13 cellular contexts compared by ENCODE assay signal in genomic region chr9:128898382-128898781, GRCh38. TPM values are rescaled to one million over a fixed set of nuclear protein-coding genes. Genes with fewer than 3 reads are reported as not detected.
A peak's percentile ranks its signal among the peaks of the same experiment; 100 is the strongest.
DNase-seq lines count a peak whose midpoint lies in the region; ATAC-seq and TF ChIP-seq lines count a peak whose summit lies in the region.
"Had no signal": no experiment of that assay in that cellular context is flagged by ENCODE, and none has a peak within 500 bp of the region (broad histone marks: within the 10 kb centered on the region; RNA-seq: fewer than 3 reads in every experiment).

No MANE protein-coding gene starts in this region.

- peaks cover 26% of the 10 kb centered on the region for H3K79me2 ChIP-seq in hepatocyte

- H3K27ac Mint-ChIP-seq in activated CD4-positive, alpha-beta T cell treated with anti-CD3 and anti-CD28 coated beads, Interleukin-2, amount 10 ng/mL, durations not matched to agents 7 days and 5 days: peak overlapping the region; percentile 97
- peak overlapping the region; percentile 89 for H3K27ac Mint-ChIP-seq in activated naive CD8-positive, alpha-beta T cell treated with anti-CD3 and anti-CD28 coated beads for 36 hours

- H3K9me3 ChIP-seq in left lung (no peaks in the 10 kb centered on the region), suprapubic skin (no peaks in the 10 kb centered on the region), hepatocyte (ENCODE audit: low read depth) (no peaks in the 10 kb centered on the region)

- no peaks in the 10 kb centered on the region for H3K27me3 ChIP-seq in left lung
- no peaks in the 10 kb centered on the region for H3K27me3 ChIP-seq in suprapubic skin
- no peaks in the 10 kb centered on the region for H3K27me3 ChIP-seq in hepatocyte
- H3K27me3 ChIP-seq in brain microvascular endothelial cell (replicated peaks): no peaks in the 10 kb centered on the region

- no peaks in the 10 kb centered on the region for H4K20me1 ChIP-seq in hepatocyte (ENCODE audit: insufficient read depth, poor library complexity, severe bottlenecking)

- POLR2A ChIA-PET in activated CD4-positive, alpha-beta T cell treated with anti-CD3 and anti-CD28 coated beads, Interleukin-2, amount 10 ng/mL, durations not matched to agents 7 days and 5 days (lab: Charles Lee): no interaction called here

- TF ChIP-seq POLR2A in suprapubic skin (IDR thresholded peaks at IDR 0.05): no peak

- H3K27ac ChIP-seq in left lung (peak overlapping the region; percentile 56 to 65), suprapubic skin (peak overlapping the region; percentile 65), hepatocyte (no peak overlapping the region), brain microvascular endothelial cell (no peak overlapping the region)

- intact Hi-C loops in left lung (cut with DNase I): no loop called here

- H3K4me1 ChIP-seq in left lung (peaks cover 0 to 52% of the 10 kb centered on the region in 2 donors), suprapubic skin (peaks cover 88% of the 10 kb centered on the region), hepatocyte (ENCODE audit: insufficient read depth) (peaks cover under 1% of the 10 kb centered on the region)

- peaks cover 54% of the 10 kb centered on the region for H3K36me3 Mint-ChIP-seq in activated CD4-positive, alpha-beta T cell treated with anti-CD3 and anti-CD28 coated beads, Interleukin-2, amount 10 ng/mL, durations not matched to agents 7 days and 5 days (ENCODE audit: low read depth)
- peaks cover 22% of the 10 kb centered on the region for H3K36me3 Mint-ChIP-seq in activated naive CD8-positive, alpha-beta T cell treated with anti-CD3 and anti-CD28 coated beads for 36 hours

- H3K9me2 ChIP-seq in hepatocyte (replicated peaks; ENCODE audit: insufficient read depth): no peaks in the 10 kb centered on the region

- no peak overlapping the region for H2AFZ ChIP-seq in hepatocyte

- in situ Hi-C loops in brain microvascular endothelial cell (cut with HindIII; ENCODE audit: low pct_ligation_motif_present, low sequenced_read_pairs): no loop called here

- H3K4me1 Mint-ChIP-seq in activated CD4-positive, alpha-beta T cell treated with anti-CD3 and anti-CD28 coated beads, Interleukin-2, amount 10 ng/mL, durations not matched to agents 7 days and 5 days: peaks cover 91% of the 10 kb centered on the region
- peaks cover 65% of the 10 kb centered on the region for H3K4me1 Mint-ChIP-seq in activated naive CD8-positive, alpha-beta T cell treated with anti-CD3 and anti-CD28 coated beads for 36 hours

- no peaks in the 10 kb centered on the region for H3K9me3 Mint-ChIP-seq in activated CD4-positive, alpha-beta T cell treated with anti-CD3 and anti-CD28 coated beads, Interleukin-2, amount 10 ng/mL, durations not matched to agents 7 days and 5 days
- H3K9me3 Mint-ChIP-seq in activated naive CD8-positive, alpha-beta T cell treated with anti-CD3 and anti-CD28 coated beads for 36 hours: no peaks in the 10 kb centered on the region

- peaks cover 0 to 49% of the 10 kb centered on the region in 2 donors for H3K36me3 ChIP-seq in left lung
- H3K36me3 ChIP-seq in suprapubic skin: peaks cover 19% of the 10 kb centered on the region
- no peaks in the 10 kb centered on the region for H3K36me3 ChIP-seq in hepatocyte (replicated peaks; ENCODE audit: insufficient read depth, low read depth)
- peaks cover 26% of the 10 kb centered on the region for H3K36me3 ChIP-seq in brain microvascular endothelial cell (replicated peaks)

- no peak overlapping the region for H3K4me2 ChIP-seq in hepatocyte

- TF ChIP-seq CTCF in left lung (IDR thresholded peaks at IDR 0.05) (no peak), suprapubic skin (IDR thresholded peaks at IDR 0.05) (no peak), hepatocyte (IDR thresholded peaks at IDR 0.05; ENCODE audit: poor library complexity) (no peak), brain microvascular endothelial cell (IDR thresholded peaks at IDR 0.05; ENCODE audit: low read depth, low read length, missing control alignments) (no peak)

- no peak for TF ChIP-seq EP300 in suprapubic skin (IDR thresholded peaks at IDR 0.05)

- no peak for DNase-seq in activated CD4-positive, alpha-beta T cell treated with anti-CD3 and anti-CD28 coated beads, Interleukin-2, amount 10 ng/mL, durations not matched to agents 7 days and 5 days
- no peak for DNase-seq in activated CD4-positive, alpha-beta T cell treated with anti-CD3 and anti-CD28 coated beads, Interleukin-2, amount 50 U/mL, for 4 hours
- DNase-seq in activated naive CD8-positive, alpha-beta T cell treated with anti-CD3 and anti-CD28 coated beads for 36 hours: no peak
- DNase-seq in left lung: no peak
- peak in 1 of 2 donors; percentile 75 for DNase-seq in suprapubic skin (ENCODE audit: low spot score in 2 of 2)
- no peak for DNase-seq in hepatocyte (ENCODE audit: low spot score)
- DNase-seq in brain microvascular endothelial cell: no peak
- DNase-seq: activated effector memory CD4-positive, alpha-beta T cell treated with Interleukin-2 at 50 U/mL for 16 hours; GF-D8; NCI-H2029; stimulated activated CD4-positive, alpha-beta T cell treated with anti-CD3 and anti-CD28 coated beads, Interleukin-2, amount 100 ng/mL, for 24 hours had no signal

- CTCF ChIA-PET in activated CD4-positive, alpha-beta T cell treated with anti-CD3 and anti-CD28 coated beads, Interleukin-2, amount 10 ng/mL, durations not matched to agents 7 days and 5 days (lab: Charles Lee): interaction anchor here (0.8 to 2.5 kb wide), 6 partner anchors 10 to 189 kb away, joined by 3 to 12 read pairs (median 4); no protein-coding TSS in a partner anchor

- H3K4me3 ChIP-seq in left lung (no peak overlapping the region), suprapubic skin (no peak overlapping the region), hepatocyte (no peak overlapping the region), brain microvascular endothelial cell (ENCODE audit: low read depth, low read length) (no peak overlapping the region)

- ATAC-seq in left lung (no peak), GM18511 (IDR thresholded peaks at IDR 0.05; ENCODE audit: unreplicated experiment) (no peak)

- peak overlapping the region; percentile 41 for H3K4me3 Mint-ChIP-seq in activated CD4-positive, alpha-beta T cell treated with anti-CD3 and anti-CD28 coated beads, Interleukin-2, amount 10 ng/mL, durations not matched to agents 7 days and 5 days
- no peak overlapping the region for H3K4me3 Mint-ChIP-seq in activated naive CD8-positive, alpha-beta T cell treated with anti-CD3 and anti-CD28 coated beads for 36 hours

- no peaks in the 10 kb centered on the region for H3K27me3 Mint-ChIP-seq in activated CD4-positive, alpha-beta T cell treated with anti-CD3 and anti-CD28 coated beads, Interleukin-2, amount 10 ng/mL, durations not matched to agents 7 days and 5 days
- H3K27me3 Mint-ChIP-seq in activated naive CD8-positive, alpha-beta T cell treated with anti-CD3 and anti-CD28 coated beads for 36 hours: no peaks in the 10 kb centered on the region

- 47% methylated on average over 4 of the region's 5 CpGs for WGBS in suprapubic skin
- 96% methylated on average over 5 of the region's 5 CpGs for WGBS in hepatocyte (ENCODE audit: low lambda C conversion rate, missing lambda C conversion rate)

RNA-seq across cellular contexts. Expression of gene LRRC8A, which starts 16.4 kb away (rescaled TPM):
- 10 to 100 TPM; 42.4 to 48.0 TPM for total RNA-seq in activated CD4-positive, alpha-beta T cell treated with anti-CD3 and anti-CD28 coated beads, Interleukin-2, amount 10 ng/mL, durations not matched to agents 7 days and 5 days
- 10 to 100 TPM; 19.9 to 20.3 TPM for total RNA-seq in activated naive CD8-positive, alpha-beta T cell treated with anti-CD3 and anti-CD28 coated beads for 36 hours
- total RNA-seq in left lung (10 to 100 TPM; 61.9 to 70.6 TPM), suprapubic skin (100 to 1,000 TPM in 3 of 4 donors, 10 to 100 TPM in 1; 77.3 to 127 (median 108) TPM), hepatocyte (28.8 and 30.7 TPM in 2 replicates)
- polyA plus RNA-seq in hepatocyte: 46.8 and 55.6 TPM in 2 replicates

RNA-seq across cellular contexts. Expression of gene KYAT1, which starts 16.6 kb away (rescaled TPM):
- total RNA-seq in activated CD4-positive, alpha-beta T cell treated with anti-CD3 and anti-CD28 coated beads, Interleukin-2, amount 10 ng/mL, durations not matched to agents 7 days and 5 days: 10 to 100 TPM; 15.2 to 17.7 TPM
- 1 to 10 TPM; 7.4 to 9.4 TPM for total RNA-seq in activated naive CD8-positive, alpha-beta T cell treated with anti-CD3 and anti-CD28 coated beads for 36 hours
- 1 to 10 TPM; 6.2 to 7.4 TPM for total RNA-seq in left lung
- 10 to 100 TPM; 10.6 to 17.1 (median 14.6) TPM for total RNA-seq in suprapubic skin
- total RNA-seq in hepatocyte: 5.1 and 7.9 TPM in 2 replicates
- polyA plus RNA-seq in hepatocyte: 8.4 and 8.7 TPM in 2 replicates

RNA-seq across cellular contexts. Expression of gene PHYHD1, which starts 22.4 kb away (rescaled TPM):
- 1 to 10 TPM; 1.2 to 2.2 TPM for total RNA-seq in activated CD4-positive, alpha-beta T cell treated with anti-CD3 and anti-CD28 coated beads, Interleukin-2, amount 10 ng/mL, durations not matched to agents 7 days and 5 days
- under 1 TPM; 0.49 to 0.52 TPM for total RNA-seq in activated naive CD8-positive, alpha-beta T cell treated with anti-CD3 and anti-CD28 coated beads for 36 hours
- 10 to 100 TPM; 32.6 to 49.4 TPM for total RNA-seq in left lung
- 10 to 100 TPM; 39.1 to 73.5 (median 49.5) TPM for total RNA-seq in suprapubic skin
- 12.6 and 20.3 TPM in 2 replicates for total RNA-seq in hepatocyte
- polyA plus RNA-seq in hepatocyte: 25.7 and 32.3 TPM in 2 replicates
- polyA plus RNA-seq: neural cell had no signal

RNA-seq across cellular contexts. Expression of gene DOLK, which starts 49.0 kb away (rescaled TPM):
- 1 to 10 TPM; 8.4 to 9.2 TPM for total RNA-seq in activated CD4-positive, alpha-beta T cell treated with anti-CD3 and anti-CD28 coated beads, Interleukin-2, amount 10 ng/mL, durations not matched to agents 7 days and 5 days
- 10 to 100 TPM; 10.1 to 11.3 TPM for total RNA-seq in activated naive CD8-positive, alpha-beta T cell treated with anti-CD3 and anti-CD28 coated beads for 36 hours
- 10 to 100 TPM; 14.9 to 19.4 TPM for total RNA-seq in left lung
- total RNA-seq in suprapubic skin: 10 to 100 TPM in 3 of 4 donors, 1 to 10 TPM in 1; 5.2 to 12.7 (median 10.8) TPM
- 30.2 and 34.2 TPM in 2 replicates for total RNA-seq in hepatocyte
- 37.4 and 45.0 TPM in 2 replicates for polyA plus RNA-seq in hepatocyte

RNA-seq across cellular contexts. Expression of gene NUP188, which starts 49.1 kb away (rescaled TPM):
- 10 to 100 TPM; 87.7 to 87.8 TPM for total RNA-seq in activated CD4-positive, alpha-beta T cell treated with anti-CD3 and anti-CD28 coated beads, Interleukin-2, amount 10 ng/mL, durations not matched to agents 7 days and 5 days
- 100 to 1,000 TPM; 128 to 130 TPM for total RNA-seq in activated naive CD8-positive, alpha-beta T cell treated with anti-CD3 and anti-CD28 coated beads for 36 hours
- total RNA-seq in left lung (10 to 100 TPM; 42.6 to 60.9 TPM), suprapubic skin (100 to 1,000 TPM in 1 of 4 donors, 10 to 100 TPM in 3; 53.6 to 104 (median 60.6) TPM), hepatocyte (24.4 and 28.1 TPM in 2 replicates)
- 28.1 and 31.2 TPM in 2 replicates for polyA plus RNA-seq in hepatocyte

Comparison
In these comparisons a context has a peak if more than half of its experiments do, and no peak if none do; other contexts are left out.
1. H3K27ac ChIP-seq: peak in left lung (2 of 2) and suprapubic skin (single experiment); none in hepatocyte (single experiment) and brain microvascular endothelial cell (single experiment).